Comparison of ENCODE assay signal across 8 cellular contexts in the genomic region with DNA sequence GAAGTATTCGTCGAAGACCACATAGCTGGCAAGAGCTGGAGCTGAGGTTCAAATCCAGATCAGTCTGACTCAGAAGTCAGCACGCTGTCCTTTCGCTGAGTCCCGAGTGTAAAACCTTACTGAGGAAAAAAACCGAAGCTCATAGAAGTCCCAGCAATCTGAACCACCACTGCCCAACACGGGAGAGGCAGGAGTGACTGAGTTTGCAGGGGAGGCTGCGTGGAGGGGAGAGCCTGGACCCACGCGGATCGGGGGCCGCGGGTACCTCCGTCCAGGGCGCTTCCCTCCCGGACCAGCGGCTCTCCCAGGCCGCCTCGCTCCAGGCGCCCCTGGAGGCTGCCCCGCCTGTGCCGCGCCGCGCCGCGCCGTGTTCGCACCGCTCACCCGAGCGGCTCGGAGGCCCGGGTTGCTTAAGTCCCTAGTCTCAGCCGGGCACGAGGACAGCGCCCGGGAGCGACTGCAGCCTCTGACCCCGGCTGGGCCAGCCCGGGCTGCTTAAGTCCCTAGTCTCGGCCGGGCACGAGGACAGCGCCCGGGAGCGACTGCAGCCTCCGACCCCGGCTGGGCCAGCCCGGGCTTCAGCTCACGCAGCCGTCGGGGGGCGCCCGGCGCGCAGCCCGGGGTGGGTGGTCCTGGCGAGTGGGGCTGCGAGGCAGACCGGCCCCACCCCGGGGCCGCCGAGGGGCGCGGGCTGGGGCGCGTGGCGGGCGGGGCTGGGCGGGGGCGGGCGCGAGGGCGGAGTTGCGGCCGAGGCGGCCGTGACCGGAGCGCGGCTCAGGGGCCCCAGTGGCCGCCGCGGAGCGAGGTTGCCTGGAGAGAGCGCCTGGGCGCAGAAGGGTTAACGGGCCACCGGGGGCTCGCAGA. TPM values are rescaled to one million over a fixed set of nuclear protein-coding genes. Genes with fewer than 3 reads are reported as not detected.
DNase-seq lines count a peak whose midpoint lies in the region; ATAC-seq, FAIRE-seq and TF ChIP-seq lines count a peak whose summit lies in the region.

Gene ADAMTSL4 (plus strand): TSS at position 777 of the 864 bp plus-strand sequence. CDS start 2,881 bp downstream, outside the sequence.

- H4K20me1 ChIP-seq in HepG2 (ENCODE audit: insufficient read depth, low read length) = no peaks in the 10 kb centered on the region

- peak within 1 kb of the TSS; percentile 57 for H3K27ac ChIP-seq in HepG2 (ENCODE audit: extremely low read length, insufficient read depth, low read length)
- peak within 1 kb of the TSS; percentile 85 for H3K27ac ChIP-seq in subcutaneous abdominal adipose tissue (ENCODE audit: low read depth, low read length)

- TF ChIP-seq EP300 in HepG2 (IDR thresholded peaks at IDR 0.05; ENCODE audit: low read depth in 2 of 2, low read length in 2 of 2) = no peak
- TF ChIP-seq EP300 in HepG2 (CRISPR knock-in tag; IDR thresholded peaks at IDR 0.05; ENCODE audit: borderline replicate concordance) = no peak

- H3K4me3 ChIP-seq in GM08714 (ENCODE audit: low read length) = peak within 1 kb of the TSS; percentile 53; the same call in 1 of the 2 replicates
- peak within 1 kb of the TSS; percentile 62 to 83 (median 63) for H3K4me3 ChIP-seq in HepG2 (replicated peaks in 1 of 3; ENCODE audit: insufficient read depth in 1 of 3, low read depth in 2 of 3, low read length in 3 of 3)
- peak within 1 kb of the TSS; percentile 59 to 70 (median 69) for H3K4me3 ChIP-seq in subcutaneous abdominal adipose tissue (ENCODE audit: low read depth in 1 of 5, low read length in 5 of 5)

- intact Hi-C loops in dendritic cell treated with granulocyte-macrophage colony-stimulating factor and Interleukin-4, amounts not matched to agents 40 ng/mL and 50 ng/mL, for 4 days (cut with micrococcal nuclease) = no loop called here
- intact Hi-C loops in HepG2 (cut with micrococcal nuclease; ENCODE audit: unreplicated experiment) = no loop called here

- TF ChIP-seq POLR2A in HepG2 (IDR thresholded peaks at IDR 0.05; ENCODE audit: insufficient read depth in 1 of 2, low read depth in 2 of 2, low read length in 2 of 2) = peak in 1 of 2 experiments; percentile 45; a peak in 1 of 4 replicates

- peak; percentile 82 for DNase-seq in 8988T
- peak; percentile 38 for DNase-seq in KG1 (lab: John Stamatoyannopoulos, UW)
- DNase-seq in SKM-1 treated with dmso at 0.1 percent for 144 hours (lab: John Stamatoyannopoulos, UW; ENCODE audit: unreplicated experiment) = peak; percentile 77
- no peak for DNase-seq in HepG2 (ENCODE audit: low spot score)
- DNase-seq in Ammon's horn (ENCODE audit: low spot score) = no peak

- TSS peak; percentile 55 for BruUV-seq in HepG2 (replicated peaks; lab: Mats Ljungman, UMichigan)

- no peaks in the 10 kb centered on the region; a peak in 1 of 5 replicates for H3K27me3 ChIP-seq in HepG2 (ENCODE audit: control insufficient read depth in 1 of 2, insufficient read depth in 2 of 2, low read length in 2 of 2)
- H3K27me3 ChIP-seq in subcutaneous abdominal adipose tissue (ENCODE audit: control insufficient read depth in 5 of 5, insufficient read depth in 4 of 5, low read length in 5 of 5) = no peaks in the 10 kb centered on the region

- H3K9me3 ChIP-seq in HepG2 (ENCODE audit: low read length) (no peaks in the 10 kb centered on the region), subcutaneous abdominal adipose tissue (ENCODE audit: control insufficient read depth in 5 of 5, low read length in 5 of 5) (no peaks in the 10 kb centered on the region)

- H3K9ac ChIP-seq in HepG2 (ENCODE audit: insufficient read depth, low read depth, low read length) (peak within 1 kb of the TSS; percentile 76), subcutaneous abdominal adipose tissue (ENCODE audit: low read length in 5 of 5) (peak within 1 kb of the TSS in 4 of 5 donors; percentile 56 to 81 (median 75))

- H3K36me3 Mint-ChIP-seq in dendritic cell treated with granulocyte-macrophage colony-stimulating factor and Interleukin-4, amounts not matched to agents 40 ng/mL and 50 ng/mL, for 4 days (ENCODE audit: low read depth) = peaks cover 43% of the 10 kb centered on the region

- H3K36me3 ChIP-seq in HepG2 (replicated peaks in 1 of 2; ENCODE audit: control insufficient read depth in 1 of 2, insufficient read depth in 2 of 2, low read length in 2 of 2) (no peaks in the 10 kb centered on the region), subcutaneous abdominal adipose tissue (ENCODE audit: control insufficient read depth in 5 of 5, insufficient read depth in 5 of 5, low read length in 5 of 5) (peaks cover 0 to 2% (median 0%) of the 10 kb centered on the region in 5 donors)

- H3K4me1 ChIP-seq in HepG2 (ENCODE audit: insufficient read depth, low read length) (peaks cover 61% of the 10 kb centered on the region), subcutaneous abdominal adipose tissue (ENCODE audit: control insufficient read depth in 5 of 5, insufficient read depth in 5 of 5, low read length in 5 of 5) (peaks cover 8 to 59% (median 52%) of the 10 kb centered on the region in 5 donors)

- TF ChIP-seq RAD21 in HepG2 (CRISPR knock-in tag; IDR thresholded peaks at IDR 0.05) = 0 out of 2 replicates have a peak, but pooled peaks have one; percentile 37

- POLR2A ChIA-PET in HepG2 (lab: Yijun Ruan, JAX) = interaction anchor here (1.2 to 6.9 kb wide), 7 partner anchors 11 to 148 kb away, joined by 3 to 88 read pairs (median 6); partner anchors contain the start of genes FALEC, GOLPH3L and MCL1

- peak within 1 kb of the TSS; percentile 100 for H3K4me2 ChIP-seq in HepG2 (ENCODE audit: low read depth, low read length)

- peak within 1 kb of the TSS; percentile 99 for H3K27ac Mint-ChIP-seq in dendritic cell treated with granulocyte-macrophage colony-stimulating factor and Interleukin-4, amounts not matched to agents 40 ng/mL and 50 ng/mL, for 4 days

- no peaks in the 10 kb centered on the region for H3K9me3 Mint-ChIP-seq in dendritic cell treated with granulocyte-macrophage colony-stimulating factor and Interleukin-4, amounts not matched to agents 40 ng/mL and 50 ng/mL, for 4 days

- H3K27me3 Mint-ChIP-seq in dendritic cell treated with granulocyte-macrophage colony-stimulating factor and Interleukin-4, amounts not matched to agents 40 ng/mL and 50 ng/mL, for 4 days = peaks cover 4% of the 10 kb centered on the region

- H2AFZ ChIP-seq in HepG2 (ENCODE audit: low read length) = peak within 1 kb of the TSS; percentile 86

- 0% methylated on average over 21 of the region's 91 CpGs for WGBS in HepG2 (ENCODE audit: low lambda C conversion rate)

- CTCF ChIA-PET in HepG2 (lab: Yijun Ruan, JAX; ENCODE audit: low intra/inter-chr PET ratio, low total read pairs) = no interaction called here

- peaks cover 35% of the 10 kb centered on the region for H3K4me1 Mint-ChIP-seq in dendritic cell treated with granulocyte-macrophage colony-stimulating factor and Interleukin-4, amounts not matched to agents 40 ng/mL and 50 ng/mL, for 4 days (ENCODE audit: low read depth)

- FAIRE-seq in HepG2 (lab: Jason Lieb, UNC) = no peak

- H3K79me2 ChIP-seq in HepG2 (ENCODE audit: insufficient read depth, low read length) = no peaks in the 10 kb centered on the region

- peak; percentile 67 for ATAC-seq in HepG2

- peak; percentile 30; the same call in 1 of the 2 replicates for TF ChIP-seq CTCF in HepG2 (CRISPR knock-in tag; IDR thresholded peaks at IDR 0.05)

- in situ Hi-C loops in HepG2 (cut with HindIII; ENCODE audit: extremely low pct_ligation_motif_present, low pct_unique_long_range_greater_than_20kb) = no loop called here

- H3K4me3 Mint-ChIP-seq in dendritic cell treated with granulocyte-macrophage colony-stimulating factor and Interleukin-4, amounts not matched to agents 40 ng/mL and 50 ng/mL, for 4 days = peak within 1 kb of the TSS; percentile 99

TF ChIP-seq in HepG2, 621 proteins besides CTCF, POLR2A, EP300 and RAD21 (continues in another document):
- 0 out of 2 replicates have a peak, but pooled peaks have one; percentile 24 for TF ChIP-seq THAP11 (CRISPR knock-in tag; IDR thresholded peaks at IDR 0.05)
- TF ChIP-seq HES4 (CRISPR knock-in tag; IDR thresholded peaks at IDR 0.05; ENCODE audit: borderline replicate concordance) = peak; percentile 45; the same call in 1 of the 2 replicates
- TF ChIP-seq, protein P1, sequence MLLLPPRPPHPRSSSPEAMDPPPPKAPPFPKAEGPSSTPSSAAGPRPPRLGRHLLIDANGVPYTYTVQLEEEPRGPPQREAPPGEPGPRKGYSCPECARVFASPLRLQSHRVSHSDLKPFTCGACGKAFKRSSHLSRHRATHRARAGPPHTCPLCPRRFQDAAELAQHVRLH (CRISPR knock-in tag; IDR thresholded peaks at IDR 0.05; ENCODE audit: borderline replicate concordance, low read depth) = peak; percentile 58; the same call in 1 of the 2 replicates
- peak; percentile 29; the same call in 1 of the 2 replicates for TF ChIP-seq BCL6 (CRISPR knock-in tag; IDR thresholded peaks at IDR 0.05)
- TF ChIP-seq CEBPB (IDR thresholded peaks at IDR 0.05; ENCODE audit: borderline replicate concordance, low read depth, low read length) = peak; percentile 47; the same call in 1 of the 2 replicates
- peak; percentile 52; the same call in 1 of the 2 replicates for TF ChIP-seq HOXA9 (CRISPR knock-in tag; IDR thresholded peaks at IDR 0.05; ENCODE audit: borderline replicate concordance)
- 0 out of 2 replicates have a peak, but pooled peaks have one; percentile 16 for TF ChIP-seq ZNF747 (CRISPR knock-in tag; IDR thresholded peaks at IDR 0.05; ENCODE audit: borderline replicate concordance)

RNA-seq across cellular contexts. Expression of gene ADAMTSL4, which starts in this region (rescaled TPM):
- 1.9 and 3.9 TPM in 2 replicates for total RNA-seq in HepG2 (2016; rRNA removed; fragmentation: Illumina TruSeq; extraction: Trizol)
- total RNA-seq in HepG2 (2016; cell fraction: cytosol; rRNA removed; fragmentation: Illumina TruSeq; extraction: Trizol; ENCODE audit: low read depth) = 1.3 and 1.4 TPM in 2 replicates
- 1.4 and 3.5 TPM in 2 replicates for total RNA-seq in HepG2 (2016; cell fraction: insoluble cytoplasmic fraction; rRNA removed; fragmentation: Illumina TruSeq; extraction: Trizol)
- total RNA-seq in HepG2 (2016; cell fraction: membrane; rRNA removed; fragmentation: Illumina TruSeq; extraction: Trizol) = 2.8 TPM in 2 replicates
- 5.1 and 8.0 TPM in 2 replicates for total RNA-seq in HepG2 (2016; cell fraction: nucleus; rRNA removed; fragmentation: Illumina TruSeq; extraction: Trizol)
- polyA plus RNA-seq in HepG2 (2011; rRNA removed) = 15.1 and 16.4 TPM in 2 replicates
- 7.9 and 8.3 TPM in 2 replicates for polyA plus RNA-seq in HepG2 (2011; cell fraction: cytosol; rRNA removed)
- polyA plus RNA-seq in HepG2 (2011; cell fraction: nucleus; rRNA removed) = 81.6 and 99.7 TPM in 2 replicates
- 6.4 and 10.9 TPM in 2 replicates for polyA plus RNA-seq in HepG2 (2012)
- 0.93 and 1.3 TPM in 2 replicates for polyA plus RNA-seq in HepG2 (2016; cell fraction: cytosol; fragmentation: Illumina TruSeq; extraction: Trizol; ENCODE audit: low read depth)
- 4.0 and 4.2 TPM in 2 replicates for polyA plus RNA-seq in HepG2 (2016; cell fraction: insoluble cytoplasmic fraction; fragmentation: Illumina TruSeq; extraction: Trizol; ENCODE audit: low read depth)
- polyA plus RNA-seq in HepG2 (2016; cell fraction: membrane; fragmentation: Illumina TruSeq; extraction: Trizol; ENCODE audit: low read depth) = 3.3 and 3.7 TPM in 2 replicates
- 32.6 and 38.0 TPM in 2 replicates for polyA plus RNA-seq in HepG2 (2016; cell fraction: nucleus; fragmentation: Illumina TruSeq; extraction: Trizol; ENCODE audit: insufficient read depth, low read depth)
- 5.9 and 8.8 TPM in 2 replicates for polyA minus RNA-seq in HepG2 (2011; rRNA and poly(A)+ RNA removed; ENCODE audit: low replicate concordance)
- polyA minus RNA-seq in HepG2 (2011; cell fraction: cytosol; rRNA and poly(A)+ RNA removed) = 5.3 and 6.0 TPM in 2 replicates
- polyA minus RNA-seq in HepG2 (2011; cell fraction: nucleus; rRNA and poly(A)+ RNA removed) = 9.4 TPM in 2 replicates

Comparison
In these comparisons a context has a peak if more than half of its experiments do, and no peak if none do; other contexts are left out.
1. DNase-seq: peak in 8988T (single experiment), KG1 (single experiment) and SKM-1 treated with dmso at 0.1 percent for 144 hours (single experiment); none in HepG2 (single experiment) and Ammon's horn (single experiment).
2. Peak in every context shown above with its lines, with median percentiles within 50 percentile points of each other: H3K4me3 ChIP-seq.